ENCODE assay signal across 17 cellular contexts in the genomic region with DNA sequence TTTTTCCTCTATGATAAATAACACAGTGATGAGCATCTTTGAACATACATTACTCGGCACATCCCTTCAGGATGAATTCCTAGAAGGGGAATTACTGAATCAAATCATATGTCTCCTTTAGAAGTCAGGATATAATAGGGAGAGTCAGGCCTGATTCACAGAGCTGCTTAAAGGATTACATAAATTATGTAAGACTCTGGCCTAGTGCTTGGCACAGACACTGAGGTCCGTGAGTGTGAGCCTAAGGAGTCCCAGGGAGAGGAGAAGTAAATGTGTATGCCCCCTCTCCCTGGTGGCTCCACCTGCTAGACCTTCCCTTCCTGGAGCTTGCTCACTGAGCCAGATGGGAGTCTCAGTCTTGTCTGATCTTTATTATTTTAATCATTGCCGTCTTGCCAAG. TPM values are rescaled to one million over a fixed set of nuclear protein-coding genes. Genes with fewer than 3 reads are reported as not detected.
DNase-seq lines count a peak whose midpoint lies in the region; ATAC-seq and TF ChIP-seq lines count a peak whose summit lies in the region.
"Had no signal": no experiment of that assay in that cellular context is flagged by ENCODE, and none has a peak within 500 bp of the region (broad histone marks: within the 10 kb centered on the region; RNA-seq: fewer than 3 reads in every experiment).

No MANE protein-coding gene starts in this region.

- H3K4me1 ChIP-seq in trophoblast cell (ENCODE audit: control insufficient read depth in 1 of 2, insufficient read depth in 2 of 2, low read length in 2 of 2), result peaks cover 34 to 42% of the 10 kb centered on the region in 2 experiments

- H3K4me3 ChIP-seq in epithelial cell of esophagus (ENCODE audit: low read length) (no peak overlapping the region), trophoblast cell (ENCODE audit: low read depth, low read length) (no peak overlapping the region)

- H3K36me3 ChIP-seq in trophoblast cell (ENCODE audit: control insufficient read depth in 1 of 2, insufficient read depth in 2 of 2, low read length in 2 of 2), result no peaks in the 10 kb centered on the region

- no peak overlapping the region for H3K4ac ChIP-seq in trophoblast cell (ENCODE audit: low read depth, low read length)

- no peak overlapping the region for H2BK5ac ChIP-seq in trophoblast cell (ENCODE audit: low read depth, low read length, poor library complexity)

- no peak overlapping the region for H2AFZ ChIP-seq in trophoblast cell (ENCODE audit: insufficient read depth, low read length, poor library complexity)

- no peak overlapping the region for H4K12ac ChIP-seq in trophoblast cell (ENCODE audit: low read depth, low read length)

- peaks cover 12% of the 10 kb centered on the region for H3K79me1 ChIP-seq in trophoblast cell (ENCODE audit: low read length)

- no peak overlapping the region for H2AK5ac ChIP-seq in trophoblast cell (ENCODE audit: low read length)

- DNase-seq in GM03348 (ENCODE audit: low spot score) (peak; percentile 18), NCI-H82 treated with DMSO at 0.1 percent for 48 hours (lab: John Stamatoyannopoulos, UW; ENCODE audit: unreplicated experiment) (peak; percentile 57), epithelial cell of esophagus (ENCODE audit: low read depth) (peak; percentile 77), trophoblast cell (no peak), Right ventricle myocardium superior (no peak), retina (no peak), superior temporal gyrus (ENCODE audit: extremely low spot score) (no peak)
- DNase-seq: COR-L47, NCI-H187, NCI-H446 treated with DMSO at 0.1 percent for 48 hours, PC-3, SW 1271 had no signal

- WGBS in trophoblast cell (ENCODE audit: extremely low coverage, insufficient coverage, insufficient read length), result no CpG with 5 or more reads among the region's 3 CpGs

- H3K9me3 ChIP-seq in trophoblast cell (ENCODE audit: insufficient read depth, low read depth, low read length), result no peaks in the 10 kb centered on the region

- H3K27ac ChIP-seq in trophoblast cell (ENCODE audit: low read depth, low read length), result no peak overlapping the region
- H3K27ac ChIP-seq: RWPE1 had no signal

- no peak overlapping the region for H4K91ac ChIP-seq in trophoblast cell (ENCODE audit: low read depth, low read length)

- H3K9ac ChIP-seq in trophoblast cell (ENCODE audit: low read length), result no peak overlapping the region

- no peaks in the 10 kb centered on the region for H3K27me3 ChIP-seq in trophoblast cell (ENCODE audit: insufficient read depth, low read length)

- H2BK12ac ChIP-seq in trophoblast cell (ENCODE audit: low read length), result peak overlapping the region; percentile 42

- TF ChIP-seq CTCF in epithelial cell of esophagus (IDR thresholded peaks at IDR 0.05; ENCODE audit: insufficient read depth, low read depth, low read length, missing control alignments), result no peak

- H3K4me2 ChIP-seq in trophoblast cell (ENCODE audit: low read length), result no peak overlapping the region

- intact Hi-C loops in Right ventricle myocardium superior (cut with DNase I), result no loop called here

- no peaks in the 10 kb centered on the region for H3K79me2 ChIP-seq in trophoblast cell (ENCODE audit: control insufficient read depth, insufficient read depth, low read length, poor library complexity)

- ATAC-seq in HG03457 (IDR thresholded peaks at IDR 0.05; ENCODE audit: unreplicated experiment) (no peak), Right ventricle myocardium superior (ENCODE audit: poor library complexity) (no peak)
- ATAC-seq: HepG2, PC-3 had no signal

- no peak overlapping the region for H3K14ac ChIP-seq in trophoblast cell (ENCODE audit: low read length)

- H2BK120ac ChIP-seq in trophoblast cell (ENCODE audit: insufficient read depth, low read length, poor library complexity), result no peak overlapping the region

- H3K23ac ChIP-seq in trophoblast cell (ENCODE audit: low read length), result no peak overlapping the region

- no peak overlapping the region for H3K18ac ChIP-seq in trophoblast cell (ENCODE audit: low read length)

- no peak overlapping the region for H4K8ac ChIP-seq in trophoblast cell (ENCODE audit: low read depth, low read length)

RNA-seq across cellular contexts. Expression of gene FOXE3, which starts 8.6 kb away (rescaled TPM):
- polyA plus RNA-seq in trophoblast cell (2013), result 5.3 and 6.7 TPM in 2 replicates
- total RNA-seq in Right ventricle myocardium superior, result not detected
- total RNA-seq: H1, HepG2, PC-3, SK-MEL-5 had no signal
- polyA plus RNA-seq: HepG2 had no signal

RNA-seq across cellular contexts. Expression of gene FOXD2, which starts 30.4 kb away (rescaled TPM):
- polyA plus RNA-seq in trophoblast cell (2013), result 0.01 TPM in 1 of 2 replicates, not detected in the other
- not detected for total RNA-seq in Right ventricle myocardium superior
- total RNA-seq: H1 had no signal
- polyA plus RNA-seq: H1 had no signal

Comparison
In these comparisons a context has a peak if more than half of its experiments do, and no peak if none do; other contexts are left out.
1. DNase-seq: peak in GM03348 (single experiment), NCI-H82 treated with DMSO at 0.1 percent for 48 hours (single experiment) and epithelial cell of esophagus (single experiment); none in trophoblast cell (0 of 2), Right ventricle myocardium superior (single experiment), retina (single experiment) and superior temporal gyrus (single experiment).